Comparison of ENCODE assay signal across 3 cellular contexts in the genomic region with DNA sequence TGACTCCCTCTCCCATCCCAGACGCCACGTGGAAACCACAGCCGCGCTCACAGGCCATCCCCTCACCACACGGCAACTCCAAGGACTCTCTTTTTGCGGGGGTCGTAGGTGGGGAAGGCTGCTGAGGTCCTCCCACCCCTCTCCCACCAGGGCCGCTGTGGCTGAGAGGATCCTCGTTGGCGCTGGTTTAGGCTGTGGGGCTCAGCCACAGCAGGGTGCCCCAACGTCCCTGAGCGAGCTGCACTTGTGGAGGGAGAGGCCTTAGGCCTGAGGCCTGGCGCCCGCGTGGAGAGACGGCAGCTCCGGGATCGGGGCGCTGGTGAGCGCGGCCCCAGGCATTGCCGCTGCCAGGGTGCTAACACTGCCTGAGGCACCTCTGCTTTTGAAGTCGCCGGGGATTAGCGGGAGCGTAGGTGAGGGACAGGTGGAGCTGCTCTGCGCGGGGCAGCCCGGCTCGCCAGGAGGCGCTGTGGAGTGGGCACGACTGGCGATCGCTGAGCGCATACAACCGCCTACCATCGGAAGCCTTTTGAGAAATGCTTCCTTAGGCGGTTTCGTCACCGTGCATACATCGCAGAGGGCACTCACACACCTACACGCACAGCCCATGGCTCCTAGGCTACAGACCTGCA.
TF ChIP-seq lines count a peak whose summit lies in the region.

No MANE protein-coding gene starts in this region.

TF ChIP-seq in GM23338, 12 proteins besides CTCF, POLR2A, EP300 and RAD21:
- TF ChIP-seq POLR2AphosphoS5 (IDR thresholded peaks at IDR 0.05; ENCODE audit: low read depth) (peak; percentile 24; the same call in 1 of the 2 replicates), ZNF331 (CRISPR knock-in tag; IDR thresholded peaks at IDR 0.05; ENCODE audit: low read depth) (no peak)
TF ChIP-seq in GM23338: peak in this region for 1.

TF ChIP-seq in K562, 482 proteins besides CTCF, POLR2A, EP300 and RAD21:
- TF ChIP-seq ZNF695 (CRISPR knock-in tag; IDR thresholded peaks at IDR 0.05) (no peak), SIRT6 (IDR thresholded peaks at IDR 0.05; ENCODE audit: low read depth, low read length) (no peak), DPF2 (IDR thresholded peaks at IDR 0.05) (no peak), ZNF263 (CRISPR knock-in tag; IDR thresholded peaks at IDR 0.05; ENCODE audit: borderline replicate concordance) (no peak), ZNF184 (CRISPR knock-in tag; IDR thresholded peaks at IDR 0.05) (no peak), FOXJ3 (CRISPR knock-in tag; IDR thresholded peaks at IDR 0.05) (no peak), ZNF586 (CRISPR knock-in tag; conservative IDR thresholded peaks at IDR 0.05) (no peak), ZFPM2 (CRISPR knock-in tag; IDR thresholded peaks at IDR 0.05) (no peak)
- TF ChIP-seq, protein P1, sequence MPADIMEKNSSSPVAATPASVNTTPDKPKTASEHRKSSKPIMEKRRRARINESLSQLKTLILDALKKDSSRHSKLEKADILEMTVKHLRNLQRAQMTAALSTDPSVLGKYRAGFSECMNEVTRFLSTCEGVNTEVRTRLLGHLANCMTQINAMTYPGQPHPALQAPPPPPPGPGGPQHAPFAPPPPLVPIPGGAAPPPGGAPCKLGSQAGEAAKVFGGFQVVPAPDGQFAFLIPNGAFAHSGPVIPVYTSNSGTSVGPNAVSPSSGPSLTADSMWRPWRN (IDR thresholded peaks at IDR 0.05; ENCODE audit: low read depth): no peak
- TF ChIP-seq, protein P2, sequence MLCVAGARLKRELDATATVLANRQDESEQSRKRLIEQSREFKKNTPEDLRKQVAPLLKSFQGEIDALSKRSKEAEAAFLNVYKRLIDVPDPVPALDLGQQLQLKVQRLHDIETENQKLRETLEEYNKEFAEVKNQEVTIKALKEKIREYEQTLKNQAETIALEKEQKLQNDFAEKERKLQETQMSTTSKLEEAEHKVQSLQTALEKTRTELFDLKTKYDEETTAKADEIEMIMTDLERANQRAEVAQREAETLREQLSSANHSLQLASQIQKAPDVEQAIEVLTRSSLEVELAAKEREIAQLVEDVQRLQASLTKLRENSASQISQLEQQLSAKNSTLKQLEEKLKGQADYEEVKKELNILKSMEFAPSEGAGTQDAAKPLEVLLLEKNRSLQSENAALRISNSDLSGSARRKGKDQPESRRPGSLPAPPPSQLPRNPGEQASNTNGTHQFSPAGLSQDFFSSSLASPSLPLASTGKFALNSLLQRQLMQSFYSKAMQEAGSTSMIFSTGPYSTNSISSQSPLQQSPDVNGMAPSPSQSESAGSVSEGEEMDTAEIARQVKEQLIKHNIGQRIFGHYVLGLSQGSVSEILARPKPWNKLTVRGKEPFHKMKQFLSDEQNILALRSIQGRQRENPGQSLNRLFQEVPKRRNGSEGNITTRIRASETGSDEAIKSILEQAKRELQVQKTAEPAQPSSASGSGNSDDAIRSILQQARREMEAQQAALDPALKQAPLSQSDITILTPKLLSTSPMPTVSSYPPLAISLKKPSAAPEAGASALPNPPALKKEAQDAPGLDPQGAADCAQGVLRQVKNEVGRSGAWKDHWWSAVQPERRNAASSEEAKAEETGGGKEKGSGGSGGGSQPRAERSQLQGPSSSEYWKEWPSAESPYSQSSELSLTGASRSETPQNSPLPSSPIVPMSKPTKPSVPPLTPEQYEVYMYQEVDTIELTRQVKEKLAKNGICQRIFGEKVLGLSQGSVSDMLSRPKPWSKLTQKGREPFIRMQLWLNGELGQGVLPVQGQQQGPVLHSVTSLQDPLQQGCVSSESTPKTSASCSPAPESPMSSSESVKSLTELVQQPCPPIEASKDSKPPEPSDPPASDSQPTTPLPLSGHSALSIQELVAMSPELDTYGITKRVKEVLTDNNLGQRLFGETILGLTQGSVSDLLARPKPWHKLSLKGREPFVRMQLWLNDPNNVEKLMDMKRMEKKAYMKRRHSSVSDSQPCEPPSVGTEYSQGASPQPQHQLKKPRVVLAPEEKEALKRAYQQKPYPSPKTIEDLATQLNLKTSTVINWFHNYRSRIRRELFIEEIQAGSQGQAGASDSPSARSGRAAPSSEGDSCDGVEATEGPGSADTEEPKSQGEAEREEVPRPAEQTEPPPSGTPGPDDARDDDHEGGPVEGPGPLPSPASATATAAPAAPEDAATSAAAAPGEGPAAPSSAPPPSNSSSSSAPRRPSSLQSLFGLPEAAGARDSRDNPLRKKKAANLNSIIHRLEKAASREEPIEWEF (CRISPR knock-in tag; IDR thresholded peaks at IDR 0.05): no peak

TF ChIP-seq in liver, 16 proteins besides CTCF, POLR2A, EP300 and RAD21:
- TF ChIP-seq FOXA1 (IDR thresholded peaks at IDR 0.05): no peak
- TF ChIP-seq JUND (IDR thresholded peaks at IDR 0.05): no peak
- TF ChIP-seq, protein P3, sequence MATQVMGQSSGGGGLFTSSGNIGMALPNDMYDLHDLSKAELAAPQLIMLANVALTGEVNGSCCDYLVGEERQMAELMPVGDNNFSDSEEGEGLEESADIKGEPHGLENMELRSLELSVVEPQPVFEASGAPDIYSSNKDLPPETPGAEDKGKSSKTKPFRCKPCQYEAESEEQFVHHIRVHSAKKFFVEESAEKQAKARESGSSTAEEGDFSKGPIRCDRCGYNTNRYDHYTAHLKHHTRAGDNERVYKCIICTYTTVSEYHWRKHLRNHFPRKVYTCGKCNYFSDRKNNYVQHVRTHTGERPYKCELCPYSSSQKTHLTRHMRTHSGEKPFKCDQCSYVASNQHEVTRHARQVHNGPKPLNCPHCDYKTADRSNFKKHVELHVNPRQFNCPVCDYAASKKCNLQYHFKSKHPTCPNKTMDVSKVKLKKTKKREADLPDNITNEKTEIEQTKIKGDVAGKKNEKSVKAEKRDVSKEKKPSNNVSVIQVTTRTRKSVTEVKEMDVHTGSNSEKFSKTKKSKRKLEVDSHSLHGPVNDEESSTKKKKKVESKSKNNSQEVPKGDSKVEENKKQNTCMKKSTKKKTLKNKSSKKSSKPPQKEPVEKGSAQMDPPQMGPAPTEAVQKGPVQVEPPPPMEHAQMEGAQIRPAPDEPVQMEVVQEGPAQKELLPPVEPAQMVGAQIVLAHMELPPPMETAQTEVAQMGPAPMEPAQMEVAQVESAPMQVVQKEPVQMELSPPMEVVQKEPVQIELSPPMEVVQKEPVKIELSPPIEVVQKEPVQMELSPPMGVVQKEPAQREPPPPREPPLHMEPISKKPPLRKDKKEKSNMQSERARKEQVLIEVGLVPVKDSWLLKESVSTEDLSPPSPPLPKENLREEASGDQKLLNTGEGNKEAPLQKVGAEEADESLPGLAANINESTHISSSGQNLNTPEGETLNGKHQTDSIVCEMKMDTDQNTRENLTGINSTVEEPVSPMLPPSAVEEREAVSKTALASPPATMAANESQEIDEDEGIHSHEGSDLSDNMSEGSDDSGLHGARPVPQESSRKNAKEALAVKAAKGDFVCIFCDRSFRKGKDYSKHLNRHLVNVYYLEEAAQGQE (IDR thresholded peaks at IDR 0.05): no peak
- TF ChIP-seq, protein P4, sequence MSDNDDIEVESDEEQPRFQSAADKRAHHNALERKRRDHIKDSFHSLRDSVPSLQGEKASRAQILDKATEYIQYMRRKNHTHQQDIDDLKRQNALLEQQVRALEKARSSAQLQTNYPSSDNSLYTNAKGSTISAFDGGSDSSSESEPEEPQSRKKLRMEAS (IDR thresholded peaks at IDR 0.05): no peak
- no peak for TF ChIP-seq GABPA (IDR thresholded peaks at IDR 0.05 in 1 of 2, conservative IDR thresholded peaks at IDR 0.05 in 1 of 2)
- TF ChIP-seq, protein P5, sequence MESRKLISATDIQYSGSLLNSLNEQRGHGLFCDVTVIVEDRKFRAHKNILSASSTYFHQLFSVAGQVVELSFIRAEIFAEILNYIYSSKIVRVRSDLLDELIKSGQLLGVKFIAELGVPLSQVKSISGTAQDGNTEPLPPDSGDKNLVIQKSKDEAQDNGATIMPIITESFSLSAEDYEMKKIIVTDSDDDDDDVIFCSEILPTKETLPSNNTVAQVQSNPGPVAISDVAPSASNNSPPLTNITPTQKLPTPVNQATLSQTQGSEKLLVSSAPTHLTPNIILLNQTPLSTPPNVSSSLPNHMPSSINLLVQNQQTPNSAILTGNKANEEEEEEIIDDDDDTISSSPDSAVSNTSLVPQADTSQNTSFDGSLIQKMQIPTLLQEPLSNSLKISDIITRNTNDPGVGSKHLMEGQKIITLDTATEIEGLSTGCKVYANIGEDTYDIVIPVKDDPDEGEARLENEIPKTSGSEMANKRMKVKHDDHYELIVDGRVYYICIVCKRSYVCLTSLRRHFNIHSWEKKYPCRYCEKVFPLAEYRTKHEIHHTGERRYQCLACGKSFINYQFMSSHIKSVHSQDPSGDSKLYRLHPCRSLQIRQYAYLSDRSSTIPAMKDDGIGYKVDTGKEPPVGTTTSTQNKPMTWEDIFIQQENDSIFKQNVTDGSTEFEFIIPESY (IDR thresholded peaks at IDR 0.05): no peak
- TF ChIP-seq TAF1 (conservative IDR thresholded peaks at IDR 0.05): no peak
- no peak for TF ChIP-seq RXRA (IDR thresholded peaks at IDR 0.05)
- no peak for TF ChIP-seq EGR1 (IDR thresholded peaks at IDR 0.05; ENCODE audit: low read depth in 2 of 2)
- no peak for TF ChIP-seq HNF4A (conservative IDR thresholded peaks at IDR 0.05)
- TF ChIP-seq YY1 (IDR thresholded peaks at IDR 0.05): no peak
